Comparison of ENCODE assay signal across 24 cellular contexts in genomic region chrX:38660395-38661179, GRCh38.
A peak's percentile ranks its signal among the peaks of the same experiment; 100 is the strongest.
DNase-seq lines count a peak whose midpoint lies in the region; ATAC-seq, FAIRE-seq and TF ChIP-seq lines count a peak whose summit lies in the region.
"Had no signal": no experiment of that assay in that cellular context is flagged by ENCODE, and none has a peak within 500 bp of the region (broad histone marks: within the 10 kb centered on the region; RNA-seq: fewer than 3 reads in every experiment).

No MANE protein-coding gene starts in this region.

- no peaks in the 10 kb centered on the region for H3K9me2 ChIP-seq in hepatocyte (replicated peaks; ENCODE audit: insufficient read depth)

- TF ChIP-seq CTCF in hepatocyte (IDR thresholded peaks at IDR 0.05; ENCODE audit: poor library complexity) (no peak), progenitor cell of endocrine pancreas (IDR thresholded peaks at IDR 0.05; ENCODE audit: unreplicated experiment) (no peak)

- H3K27me3 Mint-ChIP-seq in progenitor cell of endocrine pancreas: no peaks in the 10 kb centered on the region
- no peaks in the 10 kb centered on the region for H3K27me3 Mint-ChIP-seq in stimulated activated memory B cell treated with anti-CD40 and anti-IgM and Interleukin-4, amounts not matched to agents 10 μg/mL and 1 μg/mL and 100 μg/mL, for 72 hours
- H3K27me3 Mint-ChIP-seq: IgD-negative memory B cell had no signal

- 66% methylated on average over 6 of the region's 6 CpGs for WGBS in hepatocyte (ENCODE audit: low lambda C conversion rate, missing lambda C conversion rate)

- no peaks in the 10 kb centered on the region for H3K27me3 ChIP-seq in hepatocyte
- H3K27me3 ChIP-seq: MG63, SJSA1 had no signal

- no peaks in the 10 kb centered on the region for H3K79me2 ChIP-seq in hepatocyte

- H3K4me3 Mint-ChIP-seq in progenitor cell of endocrine pancreas (ENCODE audit: low read depth): no peak overlapping the region
- no peak overlapping the region for H3K4me3 Mint-ChIP-seq in stimulated activated memory B cell treated with anti-CD40 and anti-IgM and Interleukin-4, amounts not matched to agents 10 μg/mL and 1 μg/mL and 100 μg/mL, for 72 hours
- H3K4me3 Mint-ChIP-seq: CD8-positive, alpha-beta T cell; GM23338; IgD-negative memory B cell had no signal

- no peaks in the 10 kb centered on the region for H3K9me3 ChIP-seq in hepatocyte (ENCODE audit: low read depth)
- H3K9me3 ChIP-seq: MG63, SJSA1 had no signal

- H3K4me3 ChIP-seq in hepatocyte: no peak overlapping the region
- H3K4me3 ChIP-seq: GM23338, MG63, SJSA1 had no signal

- H3K9me3 Mint-ChIP-seq in progenitor cell of endocrine pancreas (ENCODE audit: low read depth): peaks cover 6% of the 10 kb centered on the region
- no peaks in the 10 kb centered on the region for H3K9me3 Mint-ChIP-seq in stimulated activated memory B cell treated with anti-CD40 and anti-IgM and Interleukin-4, amounts not matched to agents 10 μg/mL and 1 μg/mL and 100 μg/mL, for 72 hours
- H3K9me3 Mint-ChIP-seq: CD8-positive, alpha-beta T cell; GM23338; IgD-negative memory B cell had no signal

- no peaks in the 10 kb centered on the region for H3K36me3 Mint-ChIP-seq in progenitor cell of endocrine pancreas (ENCODE audit: insufficient read depth)
- H3K36me3 Mint-ChIP-seq in stimulated activated memory B cell treated with anti-CD40 and anti-IgM and Interleukin-4, amounts not matched to agents 10 μg/mL and 1 μg/mL and 100 μg/mL, for 72 hours: no peaks in the 10 kb centered on the region
- H3K36me3 Mint-ChIP-seq: CD8-positive, alpha-beta T cell had no signal

- DNase-seq in GM18507 (ENCODE audit: extremely low spot score, insufficient read length, low read depth) (no peak), SW480 (ENCODE audit: low spot score) (peak; percentile 82), hepatocyte (ENCODE audit: low spot score) (no peak), progenitor cell of endocrine pancreas (ENCODE audit: low spot score, unreplicated experiment) (no peak), iPS-NIHi11 (ENCODE audit: low spot score) (no peak), activated T-cell treated with anti-CD3 and anti-CD28 coated beads for 4 hours (no peak), AG08396 (ENCODE audit: low spot score) (no peak)
- DNase-seq: ACHN; C1 segment of cervical spinal cord; CD8-positive, alpha-beta T cell; HCEC 1CT; MG63; NCI-H1048; NCI-H1436; NCI-H187 treated with DMSO at 0.1 percent for 48 hours; NCI-H2107; NCI-H446 treated with DMSO at 0.1 percent for 48 hours; NCI-H526 treated with DMSO at 0.1 percent for 48 hours had no signal

- ATAC-seq in stimulated activated memory B cell treated with anti-CD40 and anti-IgM and Interleukin-4, amounts not matched to agents 10 μg/mL and 1 μg/mL and 100 μg/mL, for 72 hours: no peak
- ATAC-seq: CD8-positive, alpha-beta T cell; GM23338 had no signal

- peak overlapping the region; percentile 57 for H3K27ac Mint-ChIP-seq in progenitor cell of endocrine pancreas
- H3K27ac Mint-ChIP-seq in stimulated activated memory B cell treated with anti-CD40 and anti-IgM and Interleukin-4, amounts not matched to agents 10 μg/mL and 1 μg/mL and 100 μg/mL, for 72 hours: no peak overlapping the region
- H3K27ac Mint-ChIP-seq: CD8-positive, alpha-beta T cell; GM23338; IgD-negative memory B cell had no signal

- peak; percentile 68 for FAIRE-seq in GM18507 (lab: Jason Lieb, UNC)
- FAIRE-seq: HTR-8/SVneo, RCC 7860 had no signal

- no peaks in the 10 kb centered on the region for H3K36me3 ChIP-seq in hepatocyte (replicated peaks; ENCODE audit: insufficient read depth, low read depth)
- H3K36me3 ChIP-seq: MG63, SJSA1 had no signal

- H3K4me2 ChIP-seq in hepatocyte: no peak overlapping the region
- H3K4me2 ChIP-seq: GM23338 had no signal

- H3K27ac ChIP-seq in hepatocyte: peak overlapping the region; percentile 10
- H3K27ac ChIP-seq: SJSA1 had no signal

- H3K4me1 Mint-ChIP-seq in progenitor cell of endocrine pancreas (ENCODE audit: low read depth): peaks cover 10% of the 10 kb centered on the region
- H3K4me1 Mint-ChIP-seq in stimulated activated memory B cell treated with anti-CD40 and anti-IgM and Interleukin-4, amounts not matched to agents 10 μg/mL and 1 μg/mL and 100 μg/mL, for 72 hours: no peaks in the 10 kb centered on the region
- H3K4me1 Mint-ChIP-seq: GM23338, IgD-negative memory B cell had no signal

- no peaks in the 10 kb centered on the region for H4K20me1 ChIP-seq in hepatocyte (ENCODE audit: insufficient read depth, poor library complexity, severe bottlenecking)

- H3K4me1 ChIP-seq in hepatocyte (ENCODE audit: insufficient read depth): peaks cover 6% of the 10 kb centered on the region
- H3K4me1 ChIP-seq: SJSA1 had no signal

- H2AFZ ChIP-seq in hepatocyte: no peak overlapping the region
- H2AFZ ChIP-seq: GM23338 had no signal
